In genomic region chr2:28628506-28628905, GRCh38 we compare ENCODE assay signal across 19 cellular contexts.
DNase-seq lines count a peak whose midpoint lies in the region; ATAC-seq and TF ChIP-seq lines count a peak whose summit lies in the region.
"Had no signal": no experiment of that assay in that cellular context is flagged by ENCODE, and none has a peak within 500 bp of the region (broad histone marks: within the 10 kb centered on the region; RNA-seq: fewer than 3 reads in every experiment).

No MANE protein-coding gene starts in this region.

- intact Hi-C loops in cardiac septum (cut with DNase I): no loop called here
- intact Hi-C loops in heart right ventricle (cut with DNase I): loop anchor here in 3 of 10 donors (5.0 to 10.0 kb wide), 2 partner anchors 34 to 126 kb away; partner anchors contain the start of gene PPP1CB (in 2 of the 3)
- intact Hi-C loops in ascending aorta (cut with DNase I): loop anchor here (5.0 kb wide), 1 partner anchor 921 kb away; no protein-coding TSS in a partner anchor
- intact Hi-C loops in psoas muscle (cut with DNase I): no loop called here
- intact Hi-C loops in testis (cut with DNase I; ENCODE audit: low total_unique reads): loop anchor here (10.0 kb wide), 1 partner anchor 126 kb away; the partner anchor contains the start of gene PPP1CB

- H3K27me3 ChIP-seq in heart right ventricle (no peaks in the 10 kb centered on the region), ascending aorta (no peaks in the 10 kb centered on the region), psoas muscle (ENCODE audit: insufficient read depth in 3 of 3, low read length in 2 of 3) (no peaks in the 10 kb centered on the region), upper lobe of left lung (no peaks in the 10 kb centered on the region), testis (no peaks in the 10 kb centered on the region)

- H3K27ac ChIP-seq in heart right ventricle (peak overlapping the region in 5 of 10 donors; percentile 10 to 90 (median 23)), ascending aorta (peak overlapping the region; percentile 94 to 100), psoas muscle (peak overlapping the region; percentile 89), upper lobe of left lung (peak overlapping the region; percentile 83 to 96 (median 88)), testis (peak overlapping the region in 1 of 2 donors; percentile 94)

- H3K4me3 ChIP-seq in heart right ventricle (no peak overlapping the region), ascending aorta (no peak overlapping the region), psoas muscle (no peak overlapping the region), upper lobe of left lung (no peak overlapping the region), testis (no peak overlapping the region)

- TF ChIP-seq POLR2A in upper lobe of left lung (IDR thresholded peaks at IDR 0.05) (no peak), testis (IDR thresholded peaks at IDR 0.05) (no peak)

- TF ChIP-seq EP300 in upper lobe of left lung (IDR thresholded peaks at IDR 0.05): no peak

- peak; percentile 64 for DNase-seq in cardiac septum (ENCODE audit: low spot score)
- no peak for DNase-seq in heart right ventricle
- DNase-seq in ascending aorta (ENCODE audit: low spot score in 2 of 2): no peak
- no peak for DNase-seq in psoas muscle
- no peak for DNase-seq in upper lobe of left lung
- no peak for DNase-seq in testis
- DNase-seq in stimulated activated CD8-positive, alpha-beta memory T cell treated with anti-CD3 and anti-CD28 coated beads, Interleukin-4, amount 100 ng/mL, for 48 hours: no peak
- no peak for DNase-seq in Ammon's horn (ENCODE audit: low spot score)
- DNase-seq: Calu3; CD4-positive, alpha-beta T cell; DMS79; Kasumi-1; NCI-H1105 treated with DMSO at 0.1 percent for 48 hours; NCI-H187; NCI-H2171 treated with DMSO at 0.1 percent for 48 hours; NCI-H510A; NCI-H82 had no signal

- peaks cover 0 to 3% (median 0%) of the 10 kb centered on the region in 9 donors for H3K36me3 ChIP-seq in heart right ventricle
- H3K36me3 ChIP-seq in ascending aorta: no peaks in the 10 kb centered on the region
- H3K36me3 ChIP-seq in psoas muscle (ENCODE audit: insufficient read depth in 1 of 2, low read depth in 1 of 2): no peaks in the 10 kb centered on the region
- no peaks in the 10 kb centered on the region for H3K36me3 ChIP-seq in upper lobe of left lung
- no peaks in the 10 kb centered on the region for H3K36me3 ChIP-seq in testis (ENCODE audit: low read depth, missing control alignments)

- H3K4me1 ChIP-seq in heart right ventricle (peaks cover 21 to 55% (median 40%) of the 10 kb centered on the region in 9 donors), ascending aorta (peaks cover 40 to 65% of the 10 kb centered on the region in 2 donors), psoas muscle (peaks cover 80% of the 10 kb centered on the region), upper lobe of left lung (peaks cover 13 to 30% (median 22%) of the 10 kb centered on the region in 4 donors), testis (peaks cover 38% of the 10 kb centered on the region)

- no peaks in the 10 kb centered on the region for H3K9me3 ChIP-seq in heart right ventricle
- H3K9me3 ChIP-seq in ascending aorta: no peaks in the 10 kb centered on the region
- no peaks in the 10 kb centered on the region for H3K9me3 ChIP-seq in psoas muscle
- H3K9me3 ChIP-seq in upper lobe of left lung: no peaks in the 10 kb centered on the region
- H3K9me3 ChIP-seq in testis: no peaks in the 10 kb centered on the region

- WGBS in heart right ventricle, 2 donors: 96 to 98% methylated on average over 8 of the region's 8 CpGs
- WGBS in psoas muscle, 3 donors: 87 to 93% (median 88%) methylated on average over 8 of the region's 8 CpGs
- 100% methylated on average over 4 to 8 of the region's 8 CpGs for WGBS in upper lobe of left lung, 2 donors
- 97 to 98% methylated on average over 6 to 8 of the region's 8 CpGs for whole genome bisulfite sequencing in testis, 2 donors

- TF ChIP-seq CTCF in heart right ventricle (IDR thresholded peaks at IDR 0.05) (no peak), ascending aorta (IDR thresholded peaks at IDR 0.05) (no peak), psoas muscle (IDR thresholded peaks at IDR 0.05) (no peak), upper lobe of left lung (IDR thresholded peaks at IDR 0.05) (no peak), testis (IDR thresholded peaks at IDR 0.05) (no peak)

- ATAC-seq in heart right ventricle (no peak), psoas muscle (no peak), upper lobe of left lung (ENCODE audit: low FRiP score in 2 of 2) (no peak)
- ATAC-seq: HCT116, Panc1 had no signal

Comparison
In these comparisons a context has a peak if more than half of its experiments do, and no peak if none do; other contexts are left out.
1. intact Hi-C loops: an anchor here in ascending aorta (5.0 kb wide) and testis (10.0 kb wide); none called in cardiac septum and psoas muscle.